Comparison of ENCODE assay signal across 8 cellular contexts in genomic region chr6:100665041-100665380, GRCh38.
A peak's percentile ranks its signal among the peaks of the same experiment; 100 is the strongest.
DNase-seq lines count a peak whose midpoint lies in the region; ATAC-seq and TF ChIP-seq lines count a peak whose summit lies in the region.

No MANE protein-coding gene starts in this region.

- H3K27ac ChIP-seq in SK-N-MC, result 0 out of 2 replicates have a peak overlapping the region, but pooled peaks have one; percentile 6
- H3K27ac ChIP-seq in colonic mucosa, result no peak overlapping the region

- H3K9me3 ChIP-seq in SK-N-MC (ENCODE audit: low read depth, low read length), result peaks cover 2% of the 10 kb centered on the region; the same call in 1 of the 2 replicates
- no peaks in the 10 kb centered on the region for H3K9me3 ChIP-seq in colonic mucosa

- H3K9ac ChIP-seq in SK-N-MC (ENCODE audit: insufficient read length) (no peak overlapping the region), colonic mucosa (ENCODE audit: low read depth in 2 of 2, low read length in 2 of 2) (no peak overlapping the region)

- H3K4me3 ChIP-seq in GM06990 (replicated peaks; ENCODE audit: low read depth, low read length) (no peak overlapping the region), SK-N-MC (no peak overlapping the region), colonic mucosa (no peak overlapping the region)

- no peak for TF ChIP-seq CTCF in GM06990 (IDR thresholded peaks at IDR 0.05; ENCODE audit: insufficient read depth, low read length, poor library complexity, severe bottlenecking)
- no peak for TF ChIP-seq CTCF in colonic mucosa (IDR thresholded peaks at IDR 0.05)

- H3K27me3 ChIP-seq in GM06990 (replicated peaks; ENCODE audit: control insufficient read depth, insufficient read depth, low read length) (no peaks in the 10 kb centered on the region), colonic mucosa (no peaks in the 10 kb centered on the region)

- H3K4me1 ChIP-seq in colonic mucosa, result no peaks in the 10 kb centered on the region

- ATAC-seq in GM19328 (IDR thresholded peaks at IDR 0.05; ENCODE audit: unreplicated experiment), result peak; percentile 97
- peak; percentile 99 for ATAC-seq in HG02943 (IDR thresholded peaks at IDR 0.05; ENCODE audit: low read depth, unreplicated experiment)
- no peak for ATAC-seq in Right ventricle myocardium inferior

- intact Hi-C loops in Right ventricle myocardium inferior (cut with DNase I) (no loop called here), colonic mucosa (cut with DNase I) (no loop called here)

- DNase-seq in GM06990 (ENCODE audit: extremely low read depth, insufficient read length), result peak; percentile 25
- no peak for DNase-seq in SK-N-MC (ENCODE audit: low read depth, low spot score)
- no peak for DNase-seq in Right ventricle myocardium inferior (ENCODE audit: missing footprints)
- DNase-seq in mucosa of gallbladder (ENCODE audit: low spot score), result no peak
- DNase-seq in NCI-H345 treated with DMSO at 0.1 percent for 48 hours (lab: John Stamatoyannopoulos, UW; ENCODE audit: unreplicated experiment), result no peak
- no peak for DNase-seq in colonic mucosa

- H3K36me3 ChIP-seq in GM06990 (ENCODE audit: control insufficient read depth, insufficient read depth, low read length) (0 out of 2 replicates have a peak, but pooled peaks cover 1% of the 10 kb centered on the region), SK-N-MC (ENCODE audit: insufficient read depth, low read length) (peaks cover 2% of the 10 kb centered on the region; the same call in 1 of the 2 replicates), colonic mucosa (no peaks in the 10 kb centered on the region)
